11 cellular contexts compared by ENCODE assay signal in the genomic region with DNA sequence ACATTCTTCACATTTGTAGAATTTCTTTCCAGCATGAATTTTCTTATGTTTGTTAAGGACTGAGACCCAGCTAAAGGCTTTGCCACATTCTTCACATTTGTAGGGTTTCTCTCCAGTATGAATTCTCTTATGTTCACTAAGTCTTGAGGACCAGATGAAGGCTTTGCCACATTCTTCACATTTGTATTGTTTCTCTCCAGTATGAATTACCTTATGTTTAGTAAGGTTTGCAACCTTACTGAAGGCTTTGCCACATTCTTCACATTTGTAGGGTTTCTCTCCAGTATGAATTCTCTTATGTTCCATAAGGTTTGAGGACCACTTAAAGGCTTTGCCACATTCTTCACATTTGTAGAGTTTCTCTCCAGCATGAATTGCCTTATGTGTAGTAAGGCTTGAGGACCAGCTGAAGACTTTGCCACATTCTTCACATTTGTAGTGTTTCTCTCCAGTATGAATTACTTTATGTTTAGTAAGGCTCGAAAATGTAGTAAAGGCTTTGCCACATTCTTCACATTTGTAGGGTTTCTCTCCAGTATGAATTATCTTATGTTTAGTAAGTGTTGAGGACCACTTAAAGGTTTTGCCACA. TPM values are rescaled to one million over a fixed set of nuclear protein-coding genes. Genes with fewer than 3 reads are reported as not detected.
"Had no signal": no experiment of that assay in that cellular context is flagged by ENCODE, and none has a peak within 500 bp of the region (broad histone marks: within the 10 kb centered on the region; RNA-seq: fewer than 3 reads in every experiment).

No MANE protein-coding gene starts in this region.

RNA-seq across cellular contexts. Expression of gene ZNF728, which starts 27.3 kb away (rescaled TPM):
- total RNA-seq: dermis microvascular lymphatic vessel endothelial cell, endothelial cell of umbilical vein, epithelial cell of proximal tubule, fibroblast of villous mesenchyme, foreskin keratinocyte, hepatocyte, left lobe of liver, mesothelial cell of epicardium, myocyte had no signal
- polyA plus RNA-seq: endothelial cell of umbilical vein, fibroblast of lung, foreskin keratinocyte, hepatocyte, immature natural killer cell had no signal
